In the genomic region with DNA sequence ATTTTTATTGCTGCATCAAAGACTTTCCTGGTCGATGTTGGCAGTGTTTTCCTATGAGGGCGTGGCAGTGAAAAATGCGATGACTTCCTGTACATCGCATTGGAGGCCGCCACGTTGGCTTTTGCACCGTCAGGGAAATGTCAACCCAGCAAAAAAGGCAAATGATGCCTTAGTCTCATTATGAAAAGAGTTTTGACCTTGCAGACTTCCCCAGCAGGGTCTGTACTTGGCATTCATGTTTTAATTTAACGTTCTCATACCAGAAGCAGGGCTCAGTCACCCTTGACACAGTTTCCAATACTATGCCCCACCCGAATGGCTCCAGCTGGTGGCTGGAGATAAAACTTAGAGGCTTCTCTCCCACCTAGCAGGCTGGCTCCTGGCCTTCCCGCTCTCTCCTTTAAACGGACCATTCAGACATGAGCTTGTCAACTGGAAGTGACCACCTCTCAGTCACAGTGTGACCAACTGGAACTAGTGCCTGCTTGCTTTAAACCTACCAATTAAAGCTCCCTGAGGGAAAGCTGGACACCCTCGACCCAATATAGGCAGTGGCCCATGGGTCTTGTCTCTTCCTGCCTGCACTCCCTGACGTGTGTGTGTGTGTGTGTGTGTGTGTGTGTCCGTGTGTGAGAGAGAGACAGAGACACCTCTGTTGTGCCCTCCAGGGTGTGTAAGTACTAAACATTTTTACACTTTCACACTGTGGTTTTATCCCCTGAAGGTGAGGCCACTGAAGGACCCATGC, we compare ENCODE assay signal across 1 cellular context.
TF ChIP-seq lines count a peak whose summit lies in the region.

No MANE protein-coding gene starts in this region.

TF ChIP-seq in K562, 482 proteins besides CTCF, POLR2A, EP300 and RAD21 (continued from another document and continues in another):
- TF ChIP-seq, protein P1, sequence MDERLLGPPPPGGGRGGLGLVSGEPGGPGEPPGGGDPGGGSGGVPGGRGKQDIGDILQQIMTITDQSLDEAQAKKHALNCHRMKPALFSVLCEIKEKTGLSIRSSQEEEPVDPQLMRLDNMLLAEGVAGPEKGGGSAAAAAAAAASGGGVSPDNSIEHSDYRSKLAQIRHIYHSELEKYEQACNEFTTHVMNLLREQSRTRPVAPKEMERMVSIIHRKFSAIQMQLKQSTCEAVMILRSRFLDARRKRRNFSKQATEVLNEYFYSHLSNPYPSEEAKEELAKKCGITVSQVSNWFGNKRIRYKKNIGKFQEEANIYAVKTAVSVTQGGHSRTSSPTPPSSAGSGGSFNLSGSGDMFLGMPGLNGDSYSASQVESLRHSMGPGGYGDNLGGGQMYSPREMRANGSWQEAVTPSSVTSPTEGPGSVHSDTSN (CRISPR knock-in tag; IDR thresholded peaks at IDR 0.05; ENCODE audit: low read depth) = no peak
- TF ChIP-seq, protein P1 (tag; conservative IDR thresholded peaks at IDR 0.05; ENCODE audit: low read depth) = peak; percentile 34; the same call in 1 of the 2 replicates
- peak in 1 of 2 experiments; percentile 52; a peak in 1 of 4 replicates for TF ChIP-seq KDM1A (IDR thresholded peaks at IDR 0.05)
- no peak; the same call in 1 of the 2 replicates for TF ChIP-seq GTF2A2 (tag; IDR thresholded peaks at IDR 0.05)
- TF ChIP-seq ZNF436 (CRISPR knock-in tag; IDR thresholded peaks at IDR 0.05) = no peak
- TF ChIP-seq SMARCE1 (IDR thresholded peaks at IDR 0.05) = peak; percentile 92
- TF ChIP-seq, protein P2, sequence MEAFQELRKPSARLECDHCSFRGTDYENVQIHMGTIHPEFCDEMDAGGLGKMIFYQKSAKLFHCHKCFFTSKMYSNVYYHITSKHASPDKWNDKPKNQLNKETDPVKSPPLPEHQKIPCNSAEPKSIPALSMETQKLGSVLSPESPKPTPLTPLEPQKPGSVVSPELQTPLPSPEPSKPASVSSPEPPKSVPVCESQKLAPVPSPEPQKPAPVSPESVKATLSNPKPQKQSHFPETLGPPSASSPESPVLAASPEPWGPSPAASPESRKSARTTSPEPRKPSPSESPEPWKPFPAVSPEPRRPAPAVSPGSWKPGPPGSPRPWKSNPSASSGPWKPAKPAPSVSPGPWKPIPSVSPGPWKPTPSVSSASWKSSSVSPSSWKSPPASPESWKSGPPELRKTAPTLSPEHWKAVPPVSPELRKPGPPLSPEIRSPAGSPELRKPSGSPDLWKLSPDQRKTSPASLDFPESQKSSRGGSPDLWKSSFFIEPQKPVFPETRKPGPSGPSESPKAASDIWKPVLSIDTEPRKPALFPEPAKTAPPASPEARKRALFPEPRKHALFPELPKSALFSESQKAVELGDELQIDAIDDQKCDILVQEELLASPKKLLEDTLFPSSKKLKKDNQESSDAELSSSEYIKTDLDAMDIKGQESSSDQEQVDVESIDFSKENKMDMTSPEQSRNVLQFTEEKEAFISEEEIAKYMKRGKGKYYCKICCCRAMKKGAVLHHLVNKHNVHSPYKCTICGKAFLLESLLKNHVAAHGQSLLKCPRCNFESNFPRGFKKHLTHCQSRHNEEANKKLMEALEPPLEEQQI (IDR thresholded peaks at IDR 0.05) = peak; percentile 72; the same call in 1 of the 2 replicates
- TF ChIP-seq CAMTA2 (CRISPR knock-in tag; conservative IDR thresholded peaks at IDR 0.05) = no peak
- TF ChIP-seq L3MBTL2 (IDR thresholded peaks at IDR 0.05) = peak; percentile 94
- TF ChIP-seq NRF1 (conservative IDR thresholded peaks at IDR 0.05 in 1 of 2, IDR thresholded peaks at IDR 0.05 in 1 of 2) = peak in 1 of 2 experiments; percentile 16; a peak in 3 of 4 replicates
- TF ChIP-seq, protein P3, sequence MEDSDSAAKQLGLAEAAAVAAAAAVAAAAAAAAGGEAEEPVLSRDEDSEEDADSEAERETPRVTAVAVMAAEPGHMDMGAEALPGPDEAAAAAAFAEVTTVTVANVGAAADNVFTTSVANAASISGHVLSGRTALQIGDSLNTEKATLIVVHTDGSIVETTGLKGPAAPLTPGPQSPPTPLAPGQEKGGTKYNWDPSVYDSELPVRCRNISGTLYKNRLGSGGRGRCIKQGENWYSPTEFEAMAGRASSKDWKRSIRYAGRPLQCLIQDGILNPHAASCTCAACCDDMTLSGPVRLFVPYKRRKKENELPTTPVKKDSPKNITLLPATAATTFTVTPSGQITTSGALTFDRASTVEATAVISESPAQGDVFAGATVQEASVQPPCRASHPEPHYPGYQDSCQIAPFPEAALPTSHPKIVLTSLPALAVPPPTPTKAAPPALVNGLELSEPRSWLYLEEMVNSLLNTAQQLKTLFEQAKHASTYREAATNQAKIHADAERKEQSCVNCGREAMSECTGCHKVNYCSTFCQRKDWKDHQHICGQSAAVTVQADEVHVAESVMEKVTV (CRISPR knock-in tag; IDR thresholded peaks at IDR 0.05) = no peak
- TF ChIP-seq, protein P4, sequence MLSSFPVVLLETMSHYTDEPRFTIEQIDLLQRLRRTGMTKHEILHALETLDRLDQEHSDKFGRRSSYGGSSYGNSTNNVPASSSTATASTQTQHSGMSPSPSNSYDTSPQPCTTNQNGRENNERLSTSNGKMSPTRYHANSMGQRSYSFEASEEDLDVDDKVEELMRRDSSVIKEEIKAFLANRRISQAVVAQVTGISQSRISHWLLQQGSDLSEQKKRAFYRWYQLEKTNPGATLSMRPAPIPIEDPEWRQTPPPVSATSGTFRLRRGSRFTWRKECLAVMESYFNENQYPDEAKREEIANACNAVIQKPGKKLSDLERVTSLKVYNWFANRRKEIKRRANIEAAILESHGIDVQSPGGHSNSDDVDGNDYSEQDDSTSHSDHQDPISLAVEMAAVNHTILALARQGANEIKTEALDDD (IDR thresholded peaks at IDR 0.05) = peak; percentile 86
- no peak for TF ChIP-seq TCF7L2 (IDR thresholded peaks at IDR 0.05; ENCODE audit: low read depth, low read length)
- TF ChIP-seq DPF2 (IDR thresholded peaks at IDR 0.05) = peak; percentile 96
- no peak for TF ChIP-seq ZNF133 (CRISPR knock-in tag; IDR thresholded peaks at IDR 0.05)
- peak; percentile 17; the same call in 1 of the 2 replicates for TF ChIP-seq TARDBP (IDR thresholded peaks at IDR 0.05)
- TF ChIP-seq FOXM1 (IDR thresholded peaks at IDR 0.05; ENCODE audit: low read depth) = peak; percentile 99
- TF ChIP-seq FOXM1 (CRISPR knock-in tag; IDR thresholded peaks at IDR 0.05; ENCODE audit: low read depth) = peak; percentile 96
- TF ChIP-seq, protein P5, sequence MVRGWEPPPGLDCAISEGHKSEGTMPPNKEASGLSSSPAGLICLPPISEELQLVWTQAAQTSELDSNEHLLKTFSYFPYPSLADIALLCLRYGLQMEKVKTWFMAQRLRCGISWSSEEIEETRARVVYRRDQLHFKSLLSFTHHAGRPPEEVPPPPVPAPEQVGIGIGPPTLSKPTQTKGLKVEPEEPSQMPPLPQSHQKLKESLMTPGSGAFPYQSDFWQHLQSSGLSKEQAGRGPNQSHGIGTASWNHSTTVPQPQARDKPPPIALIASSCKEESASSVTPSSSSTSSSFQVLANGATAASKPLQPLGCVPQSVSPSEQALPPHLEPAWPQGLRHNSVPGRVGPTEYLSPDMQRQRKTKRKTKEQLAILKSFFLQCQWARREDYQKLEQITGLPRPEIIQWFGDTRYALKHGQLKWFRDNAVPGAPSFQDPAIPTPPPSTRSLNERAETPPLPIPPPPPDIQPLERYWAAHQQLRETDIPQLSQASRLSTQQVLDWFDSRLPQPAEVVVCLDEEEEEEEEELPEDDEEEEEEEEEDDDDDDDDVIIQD (CRISPR knock-in tag; IDR thresholded peaks at IDR 0.05) = no peak
- TF ChIP-seq HMGN3 (IDR thresholded peaks at IDR 0.05; ENCODE audit: borderline replicate concordance, extremely low read depth, insufficient read length, low read depth, low read length) = no peak
- TF ChIP-seq NBN (IDR thresholded peaks at IDR 0.05; ENCODE audit: low read depth) = peak; percentile 86
- TF ChIP-seq, protein P6, sequence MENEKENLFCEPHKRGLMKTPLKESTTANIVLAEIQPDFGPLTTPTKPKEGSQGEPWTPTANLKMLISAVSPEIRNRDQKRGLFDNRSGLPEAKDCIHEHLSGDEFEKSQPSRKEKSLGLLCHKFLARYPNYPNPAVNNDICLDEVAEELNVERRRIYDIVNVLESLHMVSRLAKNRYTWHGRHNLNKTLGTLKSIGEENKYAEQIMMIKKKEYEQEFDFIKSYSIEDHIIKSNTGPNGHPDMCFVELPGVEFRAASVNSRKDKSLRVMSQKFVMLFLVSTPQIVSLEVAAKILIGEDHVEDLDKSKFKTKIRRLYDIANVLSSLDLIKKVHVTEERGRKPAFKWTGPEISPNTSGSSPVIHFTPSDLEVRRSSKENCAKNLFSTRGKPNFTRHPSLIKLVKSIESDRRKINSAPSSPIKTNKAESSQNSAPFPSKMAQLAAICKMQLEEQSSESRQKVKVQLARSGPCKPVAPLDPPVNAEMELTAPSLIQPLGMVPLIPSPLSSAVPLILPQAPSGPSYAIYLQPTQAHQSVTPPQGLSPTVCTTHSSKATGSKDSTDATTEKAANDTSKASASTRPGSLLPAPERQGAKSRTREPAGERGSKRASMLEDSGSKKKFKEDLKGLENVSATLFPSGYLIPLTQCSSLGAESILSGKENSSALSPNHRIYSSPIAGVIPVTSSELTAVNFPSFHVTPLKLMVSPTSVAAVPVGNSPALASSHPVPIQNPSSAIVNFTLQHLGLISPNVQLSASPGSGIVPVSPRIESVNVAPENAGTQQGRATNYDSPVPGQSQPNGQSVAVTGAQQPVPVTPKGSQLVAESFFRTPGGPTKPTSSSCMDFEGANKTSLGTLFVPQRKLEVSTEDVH (IDR thresholded peaks at IDR 0.05; ENCODE audit: low read depth, partially characterized antibody) = peak; percentile 67
- TF ChIP-seq PRMT5 (CRISPR knock-in tag; IDR thresholded peaks at IDR 0.05) = no peak
- peak; percentile 97 for TF ChIP-seq ZNF316 (IDR thresholded peaks at IDR 0.05)
- TF ChIP-seq ZKSCAN1 (IDR thresholded peaks at IDR 0.05; ENCODE audit: low read depth, low read length) = 0 out of 2 replicates have a peak, but pooled peaks have one; percentile 18
- TF ChIP-seq BMI1 (IDR thresholded peaks at IDR 0.05; ENCODE audit: low read length) = no peak
- no peak for TF ChIP-seq EZH2 (IDR thresholded peaks at IDR 0.05; ENCODE audit: borderline replicate concordance, low read depth, low read length)
- TF ChIP-seq, protein P7, sequence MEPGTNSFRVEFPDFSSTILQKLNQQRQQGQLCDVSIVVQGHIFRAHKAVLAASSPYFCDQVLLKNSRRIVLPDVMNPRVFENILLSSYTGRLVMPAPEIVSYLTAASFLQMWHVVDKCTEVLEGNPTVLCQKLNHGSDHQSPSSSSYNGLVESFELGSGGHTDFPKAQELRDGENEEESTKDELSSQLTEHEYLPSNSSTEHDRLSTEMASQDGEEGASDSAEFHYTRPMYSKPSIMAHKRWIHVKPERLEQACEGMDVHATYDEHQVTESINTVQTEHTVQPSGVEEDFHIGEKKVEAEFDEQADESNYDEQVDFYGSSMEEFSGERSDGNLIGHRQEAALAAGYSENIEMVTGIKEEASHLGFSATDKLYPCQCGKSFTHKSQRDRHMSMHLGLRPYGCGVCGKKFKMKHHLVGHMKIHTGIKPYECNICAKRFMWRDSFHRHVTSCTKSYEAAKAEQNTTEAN (CRISPR knock-in tag; IDR thresholded peaks at IDR 0.05) = no peak
- TF ChIP-seq, protein P8, sequence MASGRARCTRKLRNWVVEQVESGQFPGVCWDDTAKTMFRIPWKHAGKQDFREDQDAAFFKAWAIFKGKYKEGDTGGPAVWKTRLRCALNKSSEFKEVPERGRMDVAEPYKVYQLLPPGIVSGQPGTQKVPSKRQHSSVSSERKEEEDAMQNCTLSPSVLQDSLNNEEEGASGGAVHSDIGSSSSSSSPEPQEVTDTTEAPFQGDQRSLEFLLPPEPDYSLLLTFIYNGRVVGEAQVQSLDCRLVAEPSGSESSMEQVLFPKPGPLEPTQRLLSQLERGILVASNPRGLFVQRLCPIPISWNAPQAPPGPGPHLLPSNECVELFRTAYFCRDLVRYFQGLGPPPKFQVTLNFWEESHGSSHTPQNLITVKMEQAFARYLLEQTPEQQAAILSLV (tag; IDR thresholded peaks at IDR 0.05) = no peak; the same call in 1 of the 2 replicates
- TF ChIP-seq ASH1L (IDR thresholded peaks at IDR 0.05; ENCODE audit: borderline replicate concordance, low read depth, partially characterized antibody) = no peak
- TF ChIP-seq KLF16 (IDR thresholded peaks at IDR 0.05) = peak; percentile 93
- TF ChIP-seq ZBTB8A (IDR thresholded peaks at IDR 0.05; ENCODE audit: partially characterized antibody) = no peak
- peak; percentile 72 for TF ChIP-seq SMARCB1 (IDR thresholded peaks at IDR 0.05; ENCODE audit: insufficient read length, low read depth)
- peak; percentile 71 for TF ChIP-seq DMBX1 (CRISPR knock-in tag; IDR thresholded peaks at IDR 0.05; ENCODE audit: borderline replicate concordance)
- TF ChIP-seq ZNF263 (CRISPR knock-in tag; IDR thresholded peaks at IDR 0.05; ENCODE audit: borderline replicate concordance) = no peak
- no peak for TF ChIP-seq CBX2 (IDR thresholded peaks at IDR 0.05; ENCODE audit: insufficient read depth, low read length, poor library complexity, severe bottlenecking)
- TF ChIP-seq ZNF121 (CRISPR knock-in tag; conservative IDR thresholded peaks at IDR 0.05) = no peak
- peak; percentile 64 for TF ChIP-seq RBFOX2 (IDR thresholded peaks at IDR 0.05; ENCODE audit: low read depth, low read length)
- TF ChIP-seq, protein P9, sequence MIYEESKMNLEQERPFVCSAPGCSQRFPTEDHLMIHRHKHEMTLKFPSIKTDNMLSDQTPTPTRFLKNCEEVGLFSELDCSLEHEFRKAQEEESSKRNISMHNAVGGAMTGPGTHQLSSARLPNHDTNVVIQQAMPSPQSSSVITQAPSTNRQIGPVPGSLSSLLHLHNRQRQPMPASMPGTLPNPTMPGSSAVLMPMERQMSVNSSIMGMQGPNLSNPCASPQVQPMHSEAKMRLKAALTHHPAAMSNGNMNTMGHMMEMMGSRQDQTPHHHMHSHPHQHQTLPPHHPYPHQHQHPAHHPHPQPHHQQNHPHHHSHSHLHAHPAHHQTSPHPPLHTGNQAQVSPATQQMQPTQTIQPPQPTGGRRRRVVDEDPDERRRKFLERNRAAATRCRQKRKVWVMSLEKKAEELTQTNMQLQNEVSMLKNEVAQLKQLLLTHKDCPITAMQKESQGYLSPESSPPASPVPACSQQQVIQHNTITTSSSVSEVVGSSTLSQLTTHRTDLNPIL (CRISPR knock-in tag; IDR thresholded peaks at IDR 0.05) = no peak
- peak; percentile 87 for TF ChIP-seq ZNF589 (CRISPR knock-in tag; IDR thresholded peaks at IDR 0.05; ENCODE audit: low read depth)
- no peak for TF ChIP-seq ZNF224 (CRISPR knock-in tag; IDR thresholded peaks at IDR 0.05)
- TF ChIP-seq TAF7 (tag; IDR thresholded peaks at IDR 0.05) = no peak
- peak; percentile 99 for TF ChIP-seq MYBL2 (IDR thresholded peaks at IDR 0.05; ENCODE audit: low read depth)
- peak; percentile 89; the same call in 1 of the 2 replicates for TF ChIP-seq MYBL2 (CRISPR knock-in tag; IDR thresholded peaks at IDR 0.05; ENCODE audit: borderline replicate concordance)
- 0 out of 2 replicates have a peak, but pooled peaks have one; percentile 14 for TF ChIP-seq ZNF766 (CRISPR knock-in tag; conservative IDR thresholded peaks at IDR 0.05)
- no peak for TF ChIP-seq RBM39 (optimal IDR thresholded peaks at IDR 0.05; ENCODE audit: low read depth, low read length)
- no peak for TF ChIP-seq FOXP1 (CRISPR knock-in tag; IDR thresholded peaks at IDR 0.05)
- 0 out of 2 replicates have a peak, but pooled peaks have one; percentile 66 for TF ChIP-seq GATAD2A (IDR thresholded peaks at IDR 0.05)
